8 cellular contexts compared by ENCODE assay signal in genomic region chr14:91286530-91286937, GRCh38. TPM values are rescaled to one million over a fixed set of nuclear protein-coding genes. Genes with fewer than 3 reads are reported as not detected.
DNase-seq lines count a peak whose midpoint lies in the region; ATAC-seq and TF ChIP-seq lines count a peak whose summit lies in the region.

No MANE protein-coding gene starts in this region.

- peaks cover 61% of the 10 kb centered on the region for H3K36me3 Mint-ChIP-seq in activated naive CD4-positive, alpha-beta T cell treated with anti-CD3 and anti-CD28 coated beads for 36 hours (ENCODE audit: low read depth)

- no peaks in the 10 kb centered on the region for H3K9me3 Mint-ChIP-seq in activated naive CD4-positive, alpha-beta T cell treated with anti-CD3 and anti-CD28 coated beads for 36 hours

- H3K79me1 ChIP-seq in trophoblast cell (ENCODE audit: low read length): peaks cover 13% of the 10 kb centered on the region

- intact Hi-C loops in activated naive CD4-positive, alpha-beta T cell treated with anti-CD3 and anti-CD28 coated beads for 36 hours (cut with micrococcal nuclease): loop anchor here (1.0 kb wide), 3 partner anchors 58 to 383 kb away; no protein-coding TSS in a partner anchor

- TF ChIP-seq CTCF in GM06990 (IDR thresholded peaks at IDR 0.05; ENCODE audit: insufficient read depth, low read length, poor library complexity, severe bottlenecking) (peak; percentile 73), upper lobe of left lung (IDR thresholded peaks at IDR 0.05) (peak; percentile 80 to 93 (median 90))

- H3K14ac ChIP-seq in trophoblast cell (ENCODE audit: low read length): no peak overlapping the region

- H4K91ac ChIP-seq in trophoblast cell (ENCODE audit: low read depth, low read length): no peak overlapping the region

- peak overlapping the region; percentile 74 for H3K27ac Mint-ChIP-seq in activated naive CD4-positive, alpha-beta T cell treated with anti-CD3 and anti-CD28 coated beads for 36 hours

- H2BK12ac ChIP-seq in trophoblast cell (ENCODE audit: low read length): no peak overlapping the region

- H3K4me2 ChIP-seq in trophoblast cell (ENCODE audit: low read length): no peak overlapping the region

- H3K18ac ChIP-seq in trophoblast cell (ENCODE audit: low read length): no peak overlapping the region

- H3K27me3 ChIP-seq in GM06990 (replicated peaks; ENCODE audit: control insufficient read depth, insufficient read depth, low read length) (no peaks in the 10 kb centered on the region), MG63 (no peaks in the 10 kb centered on the region), trophoblast cell (ENCODE audit: insufficient read depth, low read length) (no peaks in the 10 kb centered on the region), upper lobe of left lung (no peaks in the 10 kb centered on the region)

- TF ChIP-seq POLR2A in upper lobe of left lung (IDR thresholded peaks at IDR 0.05): no peak

- no peak overlapping the region for H3K23ac ChIP-seq in trophoblast cell (ENCODE audit: low read length)

- no peak overlapping the region for H3K27ac ChIP-seq in SK-N-MC
- H3K27ac ChIP-seq in trophoblast cell (ENCODE audit: low read depth, low read length): no peak overlapping the region
- H3K27ac ChIP-seq in upper lobe of left lung: peak overlapping the region in 1 of 4 donors; percentile 27

- H2BK5ac ChIP-seq in trophoblast cell (ENCODE audit: low read depth, low read length, poor library complexity): no peak overlapping the region

- H3K36me3 ChIP-seq in GM06990 (ENCODE audit: control insufficient read depth, insufficient read depth, low read length) (peaks cover 62% of the 10 kb centered on the region), MG63 (no peaks in the 10 kb centered on the region; the same call in 1 of the 2 replicates), SK-N-MC (ENCODE audit: insufficient read depth, low read length) (peaks cover 23% of the 10 kb centered on the region; the same call in 1 of the 2 replicates), trophoblast cell (ENCODE audit: control insufficient read depth in 1 of 2, insufficient read depth in 2 of 2, low read length in 2 of 2) (peaks cover 3 to 5% of the 10 kb centered on the region in 2 experiments), upper lobe of left lung (peaks cover 6 to 66% (median 44%) of the 10 kb centered on the region in 4 donors)

- H3K79me2 ChIP-seq in trophoblast cell (ENCODE audit: control insufficient read depth, insufficient read depth, low read length, poor library complexity): peaks cover 4% of the 10 kb centered on the region

- TF ChIP-seq EP300 in upper lobe of left lung (IDR thresholded peaks at IDR 0.05): no peak

- peaks cover 4% of the 10 kb centered on the region for H3K4me1 Mint-ChIP-seq in activated naive CD4-positive, alpha-beta T cell treated with anti-CD3 and anti-CD28 coated beads for 36 hours (ENCODE audit: low read depth)

- no peak for DNase-seq in GM06990 (ENCODE audit: extremely low read depth, insufficient read length)
- peak; percentile 35 for DNase-seq in MG63
- peak; percentile 24 for DNase-seq in SK-N-MC (ENCODE audit: low read depth, low spot score)
- peak; percentile 90 for DNase-seq in activated naive CD4-positive, alpha-beta T cell treated with anti-CD3 and anti-CD28 coated beads for 36 hours
- DNase-seq in glomerular endothelial cell (ENCODE audit: extremely low read depth, low read depth, low spot score): peak; percentile 51
- DNase-seq in trophoblast cell: peak; percentile 56 to 93
- peak in 1 of 2 donors; percentile 76 for DNase-seq in upper lobe of left lung

- no CpG with 5 or more reads among the region's 7 CpGs for WGBS in trophoblast cell (ENCODE audit: extremely low coverage, insufficient coverage, insufficient read length)
- WGBS in upper lobe of left lung, 2 donors: 39 to 56% methylated on average over 6 to 7 of the region's 7 CpGs

- ATAC-seq in upper lobe of left lung (ENCODE audit: low FRiP score in 2 of 2) (peak; percentile 81 to 85), HG02970 (IDR thresholded peaks at IDR 0.05; ENCODE audit: low FRiP score, unreplicated experiment) (no peak)

- H2AK5ac ChIP-seq in trophoblast cell (ENCODE audit: low read length): no peak overlapping the region

- no peak overlapping the region for H4K8ac ChIP-seq in trophoblast cell (ENCODE audit: low read depth, low read length)

- H3K4me1 ChIP-seq in trophoblast cell (ENCODE audit: control insufficient read depth in 1 of 2, insufficient read depth in 2 of 2, low read length in 2 of 2): peaks cover 21 to 22% of the 10 kb centered on the region in 2 experiments
- H3K4me1 ChIP-seq in upper lobe of left lung: no peaks in the 10 kb centered on the region

- no peaks in the 10 kb centered on the region for H3K27me3 Mint-ChIP-seq in activated naive CD4-positive, alpha-beta T cell treated with anti-CD3 and anti-CD28 coated beads for 36 hours (ENCODE audit: low read depth)

- H2BK120ac ChIP-seq in trophoblast cell (ENCODE audit: insufficient read depth, low read length, poor library complexity): no peak overlapping the region

- H3K4ac ChIP-seq in trophoblast cell (ENCODE audit: low read depth, low read length): no peak overlapping the region

- no peak overlapping the region for H3K9ac ChIP-seq in SK-N-MC (ENCODE audit: insufficient read length)
- no peak overlapping the region for H3K9ac ChIP-seq in trophoblast cell (ENCODE audit: low read length)

- H3K4me3 ChIP-seq in GM06990 (replicated peaks; ENCODE audit: low read depth, low read length): no peak overlapping the region
- no peak overlapping the region for H3K4me3 ChIP-seq in MG63
- H3K4me3 ChIP-seq in SK-N-MC: no peak overlapping the region
- no peak overlapping the region for H3K4me3 ChIP-seq in trophoblast cell (ENCODE audit: low read depth, low read length)
- H3K4me3 ChIP-seq in upper lobe of left lung: no peak overlapping the region

- CTCF ChIA-PET in activated naive CD4-positive, alpha-beta T cell treated with anti-CD3 and anti-CD28 coated beads for 36 hours (lab: Charles Lee): interaction anchor here (0.5 to 11.7 kb wide), 21 partner anchors 8 to 429 kb away, joined by 3 to 203 read pairs (median 4); no protein-coding TSS in a partner anchor

- H4K12ac ChIP-seq in trophoblast cell (ENCODE audit: low read depth, low read length): no peak overlapping the region

- no peaks in the 10 kb centered on the region for H3K9me3 ChIP-seq in MG63
- no peaks in the 10 kb centered on the region for H3K9me3 ChIP-seq in SK-N-MC (ENCODE audit: low read depth, low read length)
- no peaks in the 10 kb centered on the region for H3K9me3 ChIP-seq in trophoblast cell (ENCODE audit: insufficient read depth, low read depth, low read length)
- H3K9me3 ChIP-seq in upper lobe of left lung: no peaks in the 10 kb centered on the region

- H2AFZ ChIP-seq in trophoblast cell (ENCODE audit: insufficient read depth, low read length, poor library complexity): no peak overlapping the region

- H3K4me3 Mint-ChIP-seq in activated naive CD4-positive, alpha-beta T cell treated with anti-CD3 and anti-CD28 coated beads for 36 hours: no peak overlapping the region

RNA-seq across cellular contexts. Expression of gene GPR68, which starts 42.0 kb away (rescaled TPM):
- total RNA-seq in MG63 (2014; rRNA removed; shearing (Covaris generic); ENCODE audit: low replicate concordance): 2.0 and 3.9 TPM in 2 replicates
- 1 to 10 TPM; 1.2 to 1.3 TPM for total RNA-seq in activated naive CD4-positive, alpha-beta T cell treated with anti-CD3 and anti-CD28 coated beads for 36 hours
- total RNA-seq in glomerular endothelial cell (3.1 and 3.7 TPM in 2 replicates), upper lobe of left lung (1 to 10 TPM; 1.2 to 8.4 (median 3.3) TPM)
- polyA plus RNA-seq in trophoblast cell (2013): 1.4 TPM in 2 replicates
